Comparison of ENCODE assay signal across 16 cellular contexts in the genomic region with DNA sequence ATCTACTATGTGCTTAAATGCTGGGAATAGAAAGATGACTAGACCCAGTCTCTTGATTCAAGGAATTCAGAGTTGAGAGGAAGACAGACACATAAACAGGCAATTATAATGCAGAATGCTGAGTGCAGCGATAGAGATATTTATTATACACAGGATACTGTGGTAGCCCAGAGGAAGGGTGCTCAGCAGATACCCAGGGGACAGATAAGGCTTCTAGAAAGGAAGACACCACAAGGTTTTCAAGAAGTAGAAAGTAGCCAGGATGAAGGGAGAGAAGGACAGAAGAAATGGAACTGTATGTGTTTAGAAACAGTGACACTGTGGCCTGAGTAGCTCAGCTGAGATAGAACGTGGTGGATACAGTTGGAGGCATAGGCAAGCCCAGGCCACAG.
DNase-seq lines count a peak whose midpoint lies in the region; ATAC-seq, FAIRE-seq and TF ChIP-seq lines count a peak whose summit lies in the region.
"Had no signal": no experiment of that assay in that cellular context is flagged by ENCODE, and none has a peak within 500 bp of the region (broad histone marks: within the 10 kb centered on the region; RNA-seq: fewer than 3 reads in every experiment).

No MANE protein-coding gene starts in this region.

- TF ChIP-seq CTCF in MCF 10A (IDR thresholded peaks at IDR 0.05; ENCODE audit: unreplicated experiment): no peak
- TF ChIP-seq CTCF in mammary epithelial cell (conservative IDR thresholded peaks at IDR 0.05 in 1 of 2, IDR thresholded peaks at IDR 0.05 in 1 of 2; ENCODE audit: extremely low read depth in 1 of 2, insufficient read depth in 1 of 2, low read depth in 1 of 2, low read length in 2 of 2): no peak
- no peak for TF ChIP-seq CTCF in progenitor cell of endocrine pancreas (IDR thresholded peaks at IDR 0.05; ENCODE audit: unreplicated experiment)

- WGBS in mammary epithelial cell (ENCODE audit: low coverage, missing lambda C conversion rate): 92% methylated on average over 2 of the region's 2 CpGs
- WGBS in small intestine, 3 donors: 73 to 80% (median 76%) methylated on average over 2 of the region's 2 CpGs

- no peak overlapping the region for H3K9ac ChIP-seq in mammary epithelial cell (ENCODE audit: insufficient read depth, low read length)

- in situ Hi-C loops in mammary epithelial cell (cut with MboI; ENCODE audit: low sequenced_read_pairs in 2 of 2): no loop called here

- FAIRE-seq in small intestine (lab: Jason Lieb, UNC): no peak
- FAIRE-seq: endometrium had no signal

- intact Hi-C loops in MCF 10A (cut with micrococcal nuclease) (no loop called here), mammary epithelial cell (cut with micrococcal nuclease) (no loop called here)
- intact Hi-C loops in activated naive CD4-positive, alpha-beta T cell treated with anti-CD3 and anti-CD28 coated beads for 36 hours (cut with micrococcal nuclease): no loop called here

- BruUV-seq in MCF 10A (replicated peaks; lab: Mats Ljungman, UMichigan): no TSS peak
- BruUV-seq in mammary epithelial cell (replicated peaks; lab: Mats Ljungman, UMichigan): no TSS peak

- no peak overlapping the region for H3K4me3 ChIP-seq in mammary epithelial cell (replicated peaks in 1 of 3; ENCODE audit: insufficient read depth in 1 of 3, low read depth in 2 of 3, low read length in 3 of 3)
- no peak overlapping the region for H3K4me3 ChIP-seq in small intestine (ENCODE audit: low read depth in 1 of 2, low read length in 2 of 2)

- H3K9me3 Mint-ChIP-seq in MCF 10A (ENCODE audit: unreplicated experiment) (no peaks in the 10 kb centered on the region), progenitor cell of endocrine pancreas (ENCODE audit: low read depth) (no peaks in the 10 kb centered on the region)
- H3K9me3 Mint-ChIP-seq in activated naive CD8-positive, alpha-beta T cell treated with anti-CD3 and anti-CD28 coated beads, Interleukin-2, amount 50 U/mL, for 24 hours: no peaks in the 10 kb centered on the region
- no peaks in the 10 kb centered on the region for H3K9me3 Mint-ChIP-seq in activated naive CD4-positive, alpha-beta T cell treated with anti-CD3 and anti-CD28 coated beads for 36 hours

- ATAC-seq in activated naive CD8-positive, alpha-beta T cell treated with anti-CD3 and anti-CD28 coated beads, Interleukin-2, amount 50 U/mL, for 24 hours: peak; percentile 7
- ATAC-seq in GM21381 (IDR thresholded peaks at IDR 0.05; ENCODE audit: unreplicated experiment): no peak

- H3K36me3 ChIP-seq in mammary epithelial cell (ENCODE audit: insufficient read depth, low read length) (no peaks in the 10 kb centered on the region), small intestine (ENCODE audit: control insufficient read depth in 2 of 2, insufficient read depth in 2 of 2, low read length in 2 of 2) (no peaks in the 10 kb centered on the region)

- no peaks in the 10 kb centered on the region for H3K4me1 ChIP-seq in mammary epithelial cell (ENCODE audit: insufficient read depth, low read length)
- no peaks in the 10 kb centered on the region for H3K4me1 ChIP-seq in small intestine (ENCODE audit: control insufficient read depth in 2 of 2, insufficient read depth in 1 of 2, low read depth in 1 of 2, low read length in 1 of 2)

- H3K4me2 ChIP-seq in mammary epithelial cell (ENCODE audit: insufficient read depth, low read depth, low read length): no peak overlapping the region

- H3K79me2 ChIP-seq in mammary epithelial cell (ENCODE audit: insufficient read depth, low read length): no peaks in the 10 kb centered on the region

- POLR2A ChIA-PET in MCF 10A (lab: Yijun Ruan, JAX): interaction anchor here (1.3 kb wide), 1 partner anchor 8 kb away, joined by 4 read pairs; no protein-coding TSS in a partner anchor

- H3K27ac ChIP-seq in mammary epithelial cell (ENCODE audit: insufficient read depth, low read depth, low read length): no peak overlapping the region
- no peak overlapping the region for H3K27ac ChIP-seq in small intestine (ENCODE audit: low read depth in 1 of 2, low read length in 1 of 2)

- dilution Hi-C loops in mammary epithelial cell (cut with HindIII; ENCODE audit: low sequenced_read_pairs): no loop called here

- no peaks in the 10 kb centered on the region for H3K9me3 ChIP-seq in mammary epithelial cell (replicated peaks; ENCODE audit: insufficient read depth, low read length)
- H3K9me3 ChIP-seq in small intestine (ENCODE audit: control insufficient read depth, low read depth): no peaks in the 10 kb centered on the region

- no peaks in the 10 kb centered on the region for H3K36me3 Mint-ChIP-seq in MCF 10A (ENCODE audit: insufficient read depth, unreplicated experiment)
- no peaks in the 10 kb centered on the region for H3K36me3 Mint-ChIP-seq in activated naive CD8-positive, alpha-beta T cell treated with anti-CD3 and anti-CD28 coated beads, Interleukin-2, amount 50 U/mL, for 24 hours (ENCODE audit: low read depth)
- H3K36me3 Mint-ChIP-seq in progenitor cell of endocrine pancreas (ENCODE audit: insufficient read depth): no peaks in the 10 kb centered on the region
- no peaks in the 10 kb centered on the region for H3K36me3 Mint-ChIP-seq in activated naive CD4-positive, alpha-beta T cell treated with anti-CD3 and anti-CD28 coated beads for 36 hours (ENCODE audit: low read depth)

- H3K27me3 Mint-ChIP-seq in MCF 10A (ENCODE audit: insufficient read depth, unreplicated experiment) (no peaks in the 10 kb centered on the region), progenitor cell of endocrine pancreas (no peaks in the 10 kb centered on the region)
- H3K27me3 Mint-ChIP-seq in activated naive CD8-positive, alpha-beta T cell treated with anti-CD3 and anti-CD28 coated beads, Interleukin-2, amount 50 U/mL, for 24 hours: no peaks in the 10 kb centered on the region
- H3K27me3 Mint-ChIP-seq in activated naive CD4-positive, alpha-beta T cell treated with anti-CD3 and anti-CD28 coated beads for 36 hours (ENCODE audit: low read depth): no peaks in the 10 kb centered on the region

- H3K27ac Mint-ChIP-seq in MCF 10A (ENCODE audit: low read depth, unreplicated experiment) (peak overlapping the region; percentile 57), progenitor cell of endocrine pancreas (no peak overlapping the region)
- peak overlapping the region; percentile 4 for H3K27ac Mint-ChIP-seq in activated naive CD8-positive, alpha-beta T cell treated with anti-CD3 and anti-CD28 coated beads, Interleukin-2, amount 50 U/mL, for 24 hours
- no peak overlapping the region for H3K27ac Mint-ChIP-seq in activated naive CD4-positive, alpha-beta T cell treated with anti-CD3 and anti-CD28 coated beads for 36 hours

- CTCF ChIA-PET in MCF 10A (lab: Yijun Ruan, JAX) (no interaction called here), mammary epithelial cell (lab: Charles Lee; ENCODE audit: low non-redundant PET) (no interaction called here)
- CTCF ChIA-PET in activated naive CD4-positive, alpha-beta T cell treated with anti-CD3 and anti-CD28 coated beads for 36 hours (lab: Charles Lee): interaction anchor here (1.2 kb wide), 1 partner anchor 45 kb away, joined by 3 read pairs; no protein-coding TSS in a partner anchor

- H3K27me3 ChIP-seq in mammary epithelial cell (ENCODE audit: insufficient read depth, low read length): no peaks in the 10 kb centered on the region
- H3K27me3 ChIP-seq in small intestine (ENCODE audit: control insufficient read depth in 2 of 2, insufficient read depth in 2 of 2, low read length in 2 of 2): no peaks in the 10 kb centered on the region

- H3K4me1 Mint-ChIP-seq in MCF 10A (ENCODE audit: insufficient read depth, unreplicated experiment) (peaks cover 52% of the 10 kb centered on the region), progenitor cell of endocrine pancreas (ENCODE audit: low read depth) (peaks cover 72% of the 10 kb centered on the region)
- H3K4me1 Mint-ChIP-seq in activated naive CD8-positive, alpha-beta T cell treated with anti-CD3 and anti-CD28 coated beads, Interleukin-2, amount 50 U/mL, for 24 hours: peaks cover 22% of the 10 kb centered on the region
- H3K4me1 Mint-ChIP-seq in activated naive CD4-positive, alpha-beta T cell treated with anti-CD3 and anti-CD28 coated beads for 36 hours (ENCODE audit: low read depth): peaks cover 7% of the 10 kb centered on the region

- no peak for DNase-seq in MCF 10A (ENCODE audit: unreplicated experiment)
- DNase-seq in mammary epithelial cell: no peak
- DNase-seq in OCI-M1 (lab: John Stamatoyannopoulos, UW): peak; percentile 95
- DNase-seq in activated naive CD8-positive, alpha-beta T cell treated with anti-CD3 and anti-CD28 coated beads, Interleukin-2, amount 50 U/mL, for 24 hours: no peak
- peak; percentile 26 for DNase-seq in small intestine
- no peak for DNase-seq in progenitor cell of endocrine pancreas (ENCODE audit: low spot score, unreplicated experiment)
- DNase-seq in activated naive CD4-positive, alpha-beta T cell treated with anti-CD3 and anti-CD28 coated beads for 36 hours: no peak
- DNase-seq: hypothalamus, kidney glomerular epithelial cell, midbrain, MM.1S, NCI-H1930, NCI-H446, occipital lobe had no signal

- no peak overlapping the region for H3K4me3 Mint-ChIP-seq in MCF 10A (ENCODE audit: unreplicated experiment)
- no peak overlapping the region for H3K4me3 Mint-ChIP-seq in activated naive CD8-positive, alpha-beta T cell treated with anti-CD3 and anti-CD28 coated beads, Interleukin-2, amount 50 U/mL, for 24 hours
- no peak overlapping the region for H3K4me3 Mint-ChIP-seq in progenitor cell of endocrine pancreas (ENCODE audit: low read depth)
- H3K4me3 Mint-ChIP-seq in activated naive CD4-positive, alpha-beta T cell treated with anti-CD3 and anti-CD28 coated beads for 36 hours: no peak overlapping the region

- no peak overlapping the region for H2AFZ ChIP-seq in mammary epithelial cell (ENCODE audit: low read depth, low read length)

- no peaks in the 10 kb centered on the region for H4K20me1 ChIP-seq in mammary epithelial cell (ENCODE audit: insufficient read depth, low read length)

Comparison
In these comparisons a context has a peak if more than half of its experiments do, and no peak if none do; other contexts are left out.
1. DNase-seq: peak in OCI-M1 (single experiment) and small intestine (single experiment); none in MCF 10A (single experiment), mammary epithelial cell (single experiment), activated naive CD8-positive, alpha-beta T cell treated with anti-CD3 and anti-CD28 coated beads, Interleukin-2, amount 50 U/mL, for 24 hours (single experiment), progenitor cell of endocrine pancreas (single experiment) and activated naive CD4-positive, alpha-beta T cell treated with anti-CD3 and anti-CD28 coated beads for 36 hours (single experiment).
2. H3K27ac Mint-ChIP-seq: peak in MCF 10A (single experiment) and activated naive CD8-positive, alpha-beta T cell treated with anti-CD3 and anti-CD28 coated beads, Interleukin-2, amount 50 U/mL, for 24 hours (single experiment); none in progenitor cell of endocrine pancreas (single experiment) and activated naive CD4-positive, alpha-beta T cell treated with anti-CD3 and anti-CD28 coated beads for 36 hours (single experiment).